In genomic region chr5:94431696-94432095, GRCh38 we compare ENCODE assay signal across 29 cellular contexts.
"Had no signal": no experiment of that assay in that cellular context is flagged by ENCODE, and none has a peak within 500 bp of the region (broad histone marks: within the 10 kb centered on the region; RNA-seq: fewer than 3 reads in every experiment).

No MANE protein-coding gene starts in this region.

- H3K27me3 ChIP-seq: breast epithelium, gastrocnemius medialis, hepatocyte, spleen, suprapubic skin, tibial artery, upper lobe of right lung had no signal

- H3K4me3 ChIP-seq: breast epithelium, gastrocnemius medialis, hepatocyte, psoas muscle, spleen, suprapubic skin, tibial artery, upper lobe of right lung had no signal

- H3K36me3 ChIP-seq: breast epithelium, gastrocnemius medialis, suprapubic skin, upper lobe of right lung had no signal

- DNase-seq: activated CD4-positive, alpha-beta memory T cell treated with anti-CD3 and anti-CD28 coated beads for 36 hours; activated CD4-positive, alpha-beta T cell treated with anti-CD3 and anti-CD28 coated beads, Interleukin-2, amount 10 ng/mL, durations not matched to agents 24 days and 14 days; activated CD4-positive, CD25-positive, alpha-beta regulatory T cell treated with anti-CD3 and anti-CD28 coated beads, Interleukin-2, amount 50 U/mL, for 72 hours; activated CD8-positive, alpha-beta memory T cell treated with anti-CD3 and anti-CD28 coated beads, Interleukin-2, amount 50 U/mL, for 48 hours; activated naive CD8-positive, alpha-beta T cell treated with anti-CD3 and anti-CD28 coated beads, Interleukin-2, amount 50 U/mL, for 24 hours; activated T-cell treated with anti-CD3 and anti-CD28 coated beads, Interleukin-2, amount 50 U/mL, for 4 hours; central memory CD4-positive, alpha-beta T cell; endodermal cell; gastrocnemius medialis; glutamatergic neuron; left cardiac atrium; midbrain; naive thymus-derived CD4-positive, alpha-beta T cell; occipital lobe; psoas muscle; spleen; stimulated activated naive CD4-positive, alpha-beta T cell; T-helper 9 cell; tibial artery; upper lobe of right lung had no signal

- H3K9ac ChIP-seq: parathyroid adenoma had no signal

- H3K27me3 Mint-ChIP-seq: activated CD4-positive, alpha-beta memory T cell treated with anti-CD3 and anti-CD28 coated beads for 36 hours; activated CD4-positive, alpha-beta T cell treated with anti-CD3 and anti-CD28 coated beads, Interleukin-2, amount 10 ng/mL, durations not matched to agents 24 days and 14 days; activated naive CD4-positive, alpha-beta T cell treated with anti-CD3 and anti-CD28 coated beads, Interleukin-2, amount 50 U/mL, for 24 hours; activated naive CD8-positive, alpha-beta T cell treated with anti-CD3 and anti-CD28 coated beads, Interleukin-2, amount 50 U/mL, for 24 hours; activated T-helper 17 cell treated with anti-CD3 and anti-CD28 coated beads, Interleukin-2, amount 50 U/mL, for 72 hours; dendritic cell treated with granulocyte-macrophage colony-stimulating factor and Interleukin-4, amounts not matched to agents 40 ng/mL and 50 ng/mL, for 4 days; memory B cell; naive thymus-derived CD4-positive, alpha-beta T cell had no signal

- H3K4me2 ChIP-seq: hepatocyte had no signal

- H3K4me1 Mint-ChIP-seq: activated naive CD4-positive, alpha-beta T cell treated with anti-CD3 and anti-CD28 coated beads, Interleukin-2, amount 50 U/mL, for 24 hours; activated naive CD8-positive, alpha-beta T cell treated with anti-CD3 and anti-CD28 coated beads, Interleukin-2, amount 50 U/mL, for 24 hours; activated T-helper 17 cell treated with anti-CD3 and anti-CD28 coated beads, Interleukin-2, amount 50 U/mL, for 72 hours; memory B cell had no signal

- H3K4me3 Mint-ChIP-seq: activated CD4-positive, alpha-beta memory T cell treated with anti-CD3 and anti-CD28 coated beads for 36 hours; activated CD4-positive, alpha-beta T cell treated with anti-CD3 and anti-CD28 coated beads, Interleukin-2, amount 10 ng/mL, durations not matched to agents 24 days and 14 days; activated naive CD4-positive, alpha-beta T cell treated with anti-CD3 and anti-CD28 coated beads, Interleukin-2, amount 50 U/mL, for 24 hours; activated naive CD8-positive, alpha-beta T cell treated with anti-CD3 and anti-CD28 coated beads, Interleukin-2, amount 50 U/mL, for 24 hours; activated T-cell treated with anti-CD3 and anti-CD28 coated beads, Interleukin-2, amount 50 U/mL, for 4 hours; activated T-helper 17 cell treated with anti-CD3 and anti-CD28 coated beads, Interleukin-2, amount 50 U/mL, for 72 hours; dendritic cell treated with granulocyte-macrophage colony-stimulating factor and Interleukin-4, amounts not matched to agents 40 ng/mL and 50 ng/mL, for 4 days; endodermal cell; memory B cell; naive thymus-derived CD4-positive, alpha-beta T cell; T-helper 1 cell treated with Interleukin-12 subunit alpha and Interleukin-12 subunit beta and Interleukin-4 antibody, amounts not matched to agents 30 μg/mL and 1 μg/mL, for 36 hours had no signal

- H3K27ac Mint-ChIP-seq: activated CD4-positive, alpha-beta memory T cell treated with anti-CD3 and anti-CD28 coated beads for 36 hours; activated CD4-positive, alpha-beta T cell treated with anti-CD3 and anti-CD28 coated beads, Interleukin-2, amount 10 ng/mL, durations not matched to agents 24 days and 14 days; activated naive CD4-positive, alpha-beta T cell treated with anti-CD3 and anti-CD28 coated beads, Interleukin-2, amount 50 U/mL, for 24 hours; activated naive CD8-positive, alpha-beta T cell treated with anti-CD3 and anti-CD28 coated beads, Interleukin-2, amount 50 U/mL, for 24 hours; activated T-helper 17 cell treated with anti-CD3 and anti-CD28 coated beads, Interleukin-2, amount 50 U/mL, for 72 hours; dendritic cell treated with granulocyte-macrophage colony-stimulating factor and Interleukin-4, amounts not matched to agents 40 ng/mL and 50 ng/mL, for 4 days; endodermal cell; memory B cell; naive thymus-derived CD4-positive, alpha-beta T cell; T-helper 1 cell treated with Interleukin-12 subunit alpha and Interleukin-12 subunit beta and Interleukin-4 antibody, amounts not matched to agents 30 μg/mL and 1 μg/mL, for 36 hours had no signal

- H3K79me2 ChIP-seq: hepatocyte, parathyroid adenoma had no signal

- H3K27ac ChIP-seq: breast epithelium, hepatocyte, parathyroid adenoma, psoas muscle, suprapubic skin, tibial artery, upper lobe of right lung had no signal

- H3K9me3 ChIP-seq: breast epithelium, gastrocnemius medialis, suprapubic skin, upper lobe of right lung had no signal

- H2AFZ ChIP-seq: hepatocyte, parathyroid adenoma had no signal

- H3K4me1 ChIP-seq: breast epithelium, gastrocnemius medialis, parathyroid adenoma, psoas muscle, spleen, tibial artery, upper lobe of right lung had no signal
